Comparison of ENCODE assay signal across 9 cellular contexts in the genomic region with DNA sequence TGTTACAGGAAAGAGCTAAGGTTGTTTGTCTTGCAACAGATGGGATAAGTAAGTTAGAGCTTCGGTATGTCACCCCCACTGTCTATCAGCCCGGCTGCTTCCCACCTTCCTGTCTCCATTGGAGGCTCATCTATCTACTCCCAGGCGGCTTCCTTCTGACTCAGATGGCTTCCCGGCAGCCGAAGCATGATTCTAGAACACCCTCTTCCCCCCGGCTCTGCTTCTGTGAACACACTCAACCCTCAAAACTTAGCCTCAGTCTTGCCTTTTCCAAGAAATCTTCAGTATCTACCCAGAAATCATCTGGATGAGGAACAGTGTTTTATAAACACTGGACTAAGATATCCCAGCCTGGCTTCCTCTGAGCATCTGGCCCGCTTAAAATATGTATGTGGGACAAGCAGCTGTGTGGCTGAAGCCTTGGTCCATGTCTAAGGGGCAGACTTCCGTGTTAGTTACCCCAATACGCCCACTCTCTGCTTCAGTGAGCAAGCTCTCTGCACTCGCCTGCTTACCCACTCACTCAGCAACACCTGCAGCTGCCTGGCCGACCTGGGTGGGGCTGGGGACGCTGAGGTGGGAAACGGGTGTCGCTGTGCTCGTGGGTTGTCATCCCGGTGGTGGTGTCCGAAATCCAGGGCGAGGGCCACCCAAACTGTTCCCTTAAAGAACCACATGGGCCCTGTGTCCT. TPM values are rescaled to one million over a fixed set of nuclear protein-coding genes. Genes with fewer than 3 reads are reported as not detected.
A peak's percentile ranks its signal among the peaks of the same experiment; 100 is the strongest.
DNase-seq lines count a peak whose midpoint lies in the region; ATAC-seq, FAIRE-seq and TF ChIP-seq lines count a peak whose summit lies in the region.
"Had no signal": no experiment of that assay in that cellular context is flagged by ENCODE, and none has a peak within 500 bp of the region (broad histone marks: within the 10 kb centered on the region; RNA-seq: fewer than 3 reads in every experiment).

No MANE protein-coding gene starts in this region.

- no peaks in the 10 kb centered on the region for H3K79me1 ChIP-seq in trophoblast cell (ENCODE audit: low read length)

- H4K20me1 ChIP-seq in GM12878 (ENCODE audit: control insufficient read depth, insufficient read depth): no peaks in the 10 kb centered on the region

- H4K12ac ChIP-seq in trophoblast cell (ENCODE audit: low read depth, low read length): no peak overlapping the region

- no peak overlapping the region for H3K9ac ChIP-seq in GM12878 (ENCODE audit: control insufficient read depth, insufficient read depth, low read length)
- no peak overlapping the region for H3K9ac ChIP-seq in trophoblast cell (ENCODE audit: low read length)
- H3K9ac ChIP-seq: KMS-11 had no signal

- in situ Hi-C loops in GM12878 (cut with MboI): no loop called here

- peaks cover 44% of the 10 kb centered on the region for H3K4me1 ChIP-seq in ACC112 (ENCODE audit: control insufficient read depth, insufficient read depth, low read length, unreplicated experiment)
- H3K4me1 ChIP-seq in GM12878 (ENCODE audit: control insufficient read depth, insufficient read depth, low read length): no peaks in the 10 kb centered on the region
- H3K4me1 ChIP-seq in right lobe of liver: peaks cover 0 to 15% (median 1%) of the 10 kb centered on the region in 4 donors
- no peaks in the 10 kb centered on the region for H3K4me1 ChIP-seq in trophoblast cell (ENCODE audit: control insufficient read depth in 1 of 2, insufficient read depth in 2 of 2, low read length in 2 of 2)

- CTCF ChIA-PET in GM12878 (lab: Yijun Ruan, JAX): interaction anchor here (1.4 kb wide), 1 partner anchor 272 kb away, joined by 3 read pairs; no protein-coding TSS in a partner anchor

- H3K4me3 ChIP-seq in ACC112 (ENCODE audit: low read depth, low read length) (peak overlapping the region; percentile 50), GM12878 (no peak overlapping the region), right lobe of liver (no peak overlapping the region), trophoblast cell (ENCODE audit: low read depth, low read length) (no peak overlapping the region)

- no peak overlapping the region for H3K4ac ChIP-seq in trophoblast cell (ENCODE audit: low read depth, low read length)

- TF ChIP-seq RAD21 in GM12878 (IDR thresholded peaks at IDR 0.05; ENCODE audit: insufficient read depth, low read depth, low read length): no peak

- H3K9me3 ChIP-seq in GM12878 (replicated peaks; ENCODE audit: control insufficient read depth, insufficient read depth, low read length) (no peaks in the 10 kb centered on the region), right lobe of liver (no peaks in the 10 kb centered on the region), trophoblast cell (ENCODE audit: insufficient read depth, low read depth, low read length) (no peaks in the 10 kb centered on the region)

- H4K8ac ChIP-seq in trophoblast cell (ENCODE audit: low read depth, low read length): no peak overlapping the region

- no peak overlapping the region for H2BK12ac ChIP-seq in trophoblast cell (ENCODE audit: low read length)

- TF ChIP-seq POLR2A in GM12878 (IDR thresholded peaks at IDR 0.05; ENCODE audit: low read depth, low read length): no peak
- TF ChIP-seq POLR2A in right lobe of liver (IDR thresholded peaks at IDR 0.05): no peak

- H3K4me2 ChIP-seq in GM12878 (ENCODE audit: control insufficient read depth, insufficient read depth) (no peak overlapping the region), trophoblast cell (ENCODE audit: low read length) (no peak overlapping the region)
- H3K4me2 ChIP-seq: KMS-11 had no signal

- intact Hi-C loops in GM12878 (cut with micrococcal nuclease; ENCODE audit: unreplicated experiment) (no loop called here), right lobe of liver (cut with DNase I) (no loop called here)

- H2AFZ ChIP-seq in ACC112 (ENCODE audit: low read length, unreplicated experiment) (no peak overlapping the region), GM12878 (ENCODE audit: control insufficient read depth, low read depth, low read length) (no peak overlapping the region), trophoblast cell (ENCODE audit: insufficient read depth, low read length, poor library complexity) (no peak overlapping the region)

- 11% methylated on average over 18 of the region's 18 CpGs for WGBS in GM12878 (ENCODE audit: insufficient coverage, insufficient replicate concordance, low lambda C conversion rate, missing lambda C conversion rate)
- WGBS in right lobe of liver (ENCODE audit: insufficient coverage, low coverage, low lambda C conversion rate, missing lambda C conversion rate): 75% methylated on average over 2 of the region's 18 CpGs
- WGBS in trophoblast cell (ENCODE audit: extremely low coverage, insufficient coverage, insufficient read length): no CpG with 5 or more reads among the region's 18 CpGs

- SMC1A ChIA-PET in GM12878 (lab: Charles Lee; ENCODE audit: uncharacterized antibody, unreplicated experiment): no interaction called here

- no peaks in the 10 kb centered on the region for H3K79me2 ChIP-seq in ACC112 (ENCODE audit: control insufficient read depth, insufficient read depth, low read length, unreplicated experiment)
- no peaks in the 10 kb centered on the region for H3K79me2 ChIP-seq in GM12878 (ENCODE audit: control insufficient read depth, insufficient read depth, low read length)
- H3K79me2 ChIP-seq in trophoblast cell (ENCODE audit: control insufficient read depth, insufficient read depth, low read length, poor library complexity): no peaks in the 10 kb centered on the region

- DNase-seq in GM12878 (ENCODE audit: low read depth, low spot score) (no peak), right lobe of liver (no peak), pons (ENCODE audit: low spot score) (no peak), trophoblast cell (no peak), COR-L47 (lab: John Stamatoyannopoulos, UW) (no peak)

- POLR2A ChIA-PET in GM12878 (lab: Charles Lee): no interaction called here

- H4K91ac ChIP-seq in trophoblast cell (ENCODE audit: low read depth, low read length): no peak overlapping the region

- TF ChIP-seq CTCF in GM12878 (IDR thresholded peaks at IDR 0.05 in 2 of 3, conservative IDR thresholded peaks at IDR 0.05 in 1 of 3; ENCODE audit: control insufficient read depth in 2 of 3, extremely low read depth in 1 of 3, insufficient read depth in 1 of 3, low read depth in 3 of 3, low read length in 3 of 3) (no peak), right lobe of liver (IDR thresholded peaks at IDR 0.05) (no peak)

- no peak overlapping the region for H2AK5ac ChIP-seq in trophoblast cell (ENCODE audit: low read length)

- H3K36me3 ChIP-seq in ACC112 (ENCODE audit: insufficient read depth, low read length) (no peaks in the 10 kb centered on the region), GM12878 (ENCODE audit: control insufficient read depth in 2 of 2, insufficient read depth in 2 of 2, low read length in 1 of 2) (no peaks in the 10 kb centered on the region), right lobe of liver (no peaks in the 10 kb centered on the region), trophoblast cell (ENCODE audit: control insufficient read depth in 1 of 2, insufficient read depth in 2 of 2, low read length in 2 of 2) (no peaks in the 10 kb centered on the region)

- BruUV-seq in GM12878 (replicated peaks; lab: Mats Ljungman, UMichigan): no TSS peak

- no peak for FAIRE-seq in GM12878 (lab: Jason Lieb, UNC)

- RAD21 ChIA-PET in GM12878 (lab: Charles Lee; ENCODE audit: unreplicated experiment): interaction anchor here (1.9 kb wide), 1 partner anchor 17 kb away, joined by 4 read pairs; no protein-coding TSS in a partner anchor

- no peak overlapping the region for H2BK120ac ChIP-seq in trophoblast cell (ENCODE audit: insufficient read depth, low read length, poor library complexity)

- H3K14ac ChIP-seq in trophoblast cell (ENCODE audit: low read length): no peak overlapping the region

- no peak for TF ChIP-seq EP300 in GM12878 (IDR thresholded peaks at IDR 0.05; ENCODE audit: borderline replicate concordance in 1 of 2, control insufficient read depth in 1 of 2, low read depth in 2 of 2, low read length in 2 of 2)

- H2BK5ac ChIP-seq in trophoblast cell (ENCODE audit: low read depth, low read length, poor library complexity): no peak overlapping the region

- H3K18ac ChIP-seq in trophoblast cell (ENCODE audit: low read length): no peak overlapping the region

- ATAC-seq in HG03175 (IDR thresholded peaks at IDR 0.05; ENCODE audit: unreplicated experiment) (peak; percentile 47), GM12878 (peak; percentile 55), right lobe of liver (peak; percentile 55 to 77 (median 65)), HG03196 (IDR thresholded peaks at IDR 0.05; ENCODE audit: unreplicated experiment) (no peak)

- no peak overlapping the region for H3K23ac ChIP-seq in trophoblast cell (ENCODE audit: low read length)

- H3K27ac ChIP-seq in ACC112 (ENCODE audit: low read depth, low read length): peak overlapping the region; percentile 77
- no peak overlapping the region for H3K27ac ChIP-seq in GM12878 (ENCODE audit: control insufficient read depth, insufficient read depth)
- peak overlapping the region; percentile 6 to 25 (median 15) for H3K27ac ChIP-seq in right lobe of liver
- no peak overlapping the region for H3K27ac ChIP-seq in trophoblast cell (ENCODE audit: low read depth, low read length)
- H3K27ac ChIP-seq: KMS-11 had no signal

- H3K27me3 ChIP-seq in ACC112 (ENCODE audit: insufficient read depth, low read length) (no peaks in the 10 kb centered on the region), GM12878 (replicated peaks in 1 of 2; ENCODE audit: control insufficient read depth in 2 of 2, insufficient read depth in 2 of 2, low read length in 1 of 2) (no peaks in the 10 kb centered on the region), right lobe of liver (no peaks in the 10 kb centered on the region), trophoblast cell (ENCODE audit: insufficient read depth, low read length) (no peaks in the 10 kb centered on the region)

RNA-seq across cellular contexts. Expression of a gene that starts 12.0 kb away (rescaled TPM):
- 1.5 and 1.8 TPM in 2 replicates for total RNA-seq in GM12878 (2013; cell fraction: nucleolus; rRNA removed)
- total RNA-seq in GM12878 (2014; rRNA removed) (0.28 and 0.54 TPM in 2 replicates), GM12878 (2014; rRNA removed; fragmentation: Illumina TruSeq; extraction: Trizol) (0.37 and 0.85 TPM in 2 replicates), GM12878 (2021) (0.43 and 1.2 TPM in 2 replicates), right lobe of liver (10 to 100 TPM; 16.1 to 25.0 (median 19.8) TPM)
- not detected for polyA plus RNA-seq in GM12878 (2011; ENCODE audit: low read depth)
- polyA plus RNA-seq in GM12878 (2011; rRNA removed) (1.4 and 1.5 TPM in 2 replicates), GM12878 (2014; fragmentation: Illumina TruSeq; extraction: Trizol) (0.24 and 0.35 TPM in 2 replicates), GM12878 (2014; fragmentation: Nextera tagmentation; extraction: Ambion mirVana) (1 to 10 TPM; 1.2 to 1.3 TPM), GM12878 (2014; rRNA removed) (0.46 and 0.74 TPM in 2 replicates), GM12878 (2016; fragmentation: Nextera tagmentation; extraction: Ambion mirVana) (1 to 10 TPM; 2.7 to 2.8 TPM)
- 1.5 and 1.8 TPM in 2 replicates for polyA plus RNA-seq in GM12878 (2011; cell fraction: cytosol; rRNA removed)
- 3.8 and 4.2 TPM in 2 replicates for polyA plus RNA-seq in GM12878 (2011; cell fraction: nucleus; rRNA removed)
- polyA plus RNA-seq in GM12878 (2012): 0.18 and 0.42 TPM in 2 replicates
- 2.0 and 3.6 TPM in 2 replicates for polyA minus RNA-seq in GM12878 (2011; rRNA and poly(A)+ RNA removed)
- not detected in 2 replicates for polyA minus RNA-seq in GM12878 (2011; cell fraction: cytosol; rRNA and poly(A)+ RNA removed)
- 6.3 and 9.8 TPM in 2 replicates for polyA minus RNA-seq in GM12878 (2011; cell fraction: nucleus; rRNA and poly(A)+ RNA removed)
- 0.82 and 1.1 TPM in 2 replicates for polyA plus RNA-seq in trophoblast cell (2013)

Comparison
In these comparisons a context has a peak if more than half of its experiments do, and no peak if none do; other contexts are left out.
1. H3K27ac ChIP-seq: peak in ACC112 (single experiment) and right lobe of liver (3 of 3); none in GM12878 (single experiment) and trophoblast cell (single experiment).
2. RNA of a gene that starts 12.0 kb away (total RNA-seq): 16.1 to 25.0 TPM in right lobe of liver; 0.28 to 1.8 TPM in GM12878; every median in the first group is over 4 times any median in the second.